Comparison of ENCODE assay signal across 13 cellular contexts in genomic region chr20:58710481-58711265, GRCh38. TPM values are rescaled to one million over a fixed set of nuclear protein-coding genes. Genes with fewer than 3 reads are reported as not detected.
DNase-seq lines count a peak whose midpoint lies in the region; ATAC-seq and TF ChIP-seq lines count a peak whose summit lies in the region.
"Had no signal": no experiment of that assay in that cellular context is flagged by ENCODE, and none has a peak within 500 bp of the region (broad histone marks: within the 10 kb centered on the region; RNA-seq: fewer than 3 reads in every experiment).

No MANE protein-coding gene starts in this region.

- no peak for TF ChIP-seq CTCF in dorsolateral prefrontal cortex (IDR thresholded peaks at IDR 0.05 in 54 of 56, conservative IDR thresholded peaks at IDR 0.05 in 2 of 56; ENCODE audit: low read depth in 1 of 56, partially characterized antibody in 56 of 56)

- no peak overlapping the region for H3K27ac ChIP-seq in dorsolateral prefrontal cortex
- H3K27ac ChIP-seq: BLaER1, thoracic aorta had no signal

- H3K27me3 ChIP-seq in dorsolateral prefrontal cortex, result no peaks in the 10 kb centered on the region
- H3K27me3 ChIP-seq: BLaER1 had no signal

- intact Hi-C loops in dorsolateral prefrontal cortex (cut with DNase I), result no loop called here

- ATAC-seq in GM21360 (IDR thresholded peaks at IDR 0.05; ENCODE audit: unreplicated experiment) (no peak), GM19467 (IDR thresholded peaks at IDR 0.05; ENCODE audit: unreplicated experiment) (no peak)

- no peak overlapping the region for H3K4me3 ChIP-seq in dorsolateral prefrontal cortex
- H3K4me3 ChIP-seq: BLaER1, thoracic aorta had no signal

- DNase-seq in AG08396 (ENCODE audit: low spot score) (peak; percentile 5), ELF-1 (ENCODE audit: low read depth, low spot score) (peak; percentile 19), dorsolateral prefrontal cortex (peak in 7 of 10 donors; percentile 5 to 34 (median 20)), mucosa of gallbladder (ENCODE audit: low spot score) (peak; percentile 8), iPS-NIHi11 (ENCODE audit: low spot score) (no peak)
- DNase-seq: activated B cell treated with CpG ODN at 0.5 μM for 24 hours; effector CD8-positive, alpha-beta T cell; NCI-H2029 treated with DMSO at 0.1 percent for 48 hours; NCI-H526 had no signal

RNA-seq across cellular contexts. Expression of gene NPEPL1, which starts 18.1 kb away (rescaled TPM):
- total RNA-seq in dorsolateral prefrontal cortex, result 10 to 100 TPM; 15.1 to 48.4 (median 25.2) TPM
- total RNA-seq in mucosa of gallbladder, result 39.1 TPM

RNA-seq across cellular contexts. Expression of gene STX16, which starts 59.6 kb away (rescaled TPM):
- total RNA-seq in dorsolateral prefrontal cortex, result 100 to 1,000 TPM in 10 of 120 experiments, 10 to 100 TPM in 110; 54.5 to 110 (median 84.5) TPM
- 63.7 TPM for total RNA-seq in mucosa of gallbladder
